In the genomic region with DNA sequence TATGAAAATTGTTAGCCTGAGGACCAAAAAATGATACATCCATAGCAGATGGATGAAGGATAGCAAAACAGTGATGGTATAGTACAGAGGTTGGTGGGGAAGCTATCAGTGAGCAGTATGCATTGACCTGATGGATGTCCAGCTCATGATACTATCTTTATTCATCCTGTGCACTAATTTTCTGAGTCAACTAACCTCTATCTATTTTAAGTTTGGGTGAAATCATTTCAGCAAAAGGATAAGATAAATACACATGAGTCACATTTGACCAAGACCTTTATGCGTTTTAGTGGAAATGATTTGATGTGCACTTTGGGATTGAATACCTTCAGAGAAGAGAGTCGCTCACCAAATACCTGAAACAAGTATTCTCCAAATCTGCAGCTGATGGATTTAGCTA, we compare ENCODE assay signal across 25 cellular contexts.
"Had no signal": no experiment of that assay in that cellular context is flagged by ENCODE, and none has a peak within 500 bp of the region (broad histone marks: within the 10 kb centered on the region; RNA-seq: fewer than 3 reads in every experiment).

No MANE protein-coding gene starts in this region.

- H3K36me3 ChIP-seq: left ventricle myocardium inferior, neural progenitor cell, neutrophil, ovary, right atrium auricular region, right lobe of liver, stomach, thyroid gland, transverse colon, upper lobe of left lung, vagina had no signal

- H3K27me3 ChIP-seq: hepatocyte, neural progenitor cell, neutrophil, ovary, right atrium auricular region, right lobe of liver, stomach, testis, thyroid gland, transverse colon, upper lobe of left lung, vagina had no signal

- H3K9me3 ChIP-seq: left ventricle myocardium inferior, neutrophil, ovary, right atrium auricular region, right lobe of liver, stomach, testis, thyroid gland, transverse colon, upper lobe of left lung, vagina had no signal

- H3K4me2 ChIP-seq: hepatocyte, neural progenitor cell had no signal

- H3K9ac ChIP-seq: neural progenitor cell had no signal

- DNase-seq: islet precursor cell; left ventricle myocardium inferior; naive B cell; natural killer cell; nephron progenitor cell; ovary; right lobe of liver; stimulated activated CD4-positive, alpha-beta T cell treated with anti-CD3 and anti-CD28 coated beads, Interleukin-12 subunit alpha, Interleukin-12 subunit beta, amount 100 ng/mL, for 4 hours; stimulated activated CD4-positive, alpha-beta T cell treated with anti-CD3 and anti-CD28 coated beads, Interleukin-15, amount 100 ng/mL, for 24 hours; stimulated activated CD4-positive, alpha-beta T cell treated with anti-CD3 and anti-CD28 coated beads, Interleukin-2, amount 100 ng/mL, for 24 hours; stimulated activated CD4-positive, alpha-beta T cell treated with anti-CD3 and anti-CD28 coated beads, Interleukin-4, amount 100 ng/mL, for 1 hour; stimulated activated naive B cell treated with anti-CD40 and anti-IgM and Interleukin-4, amounts not matched to agents 10 μg/mL and 1 μg/mL and 100 μg/mL, for 72 hours; stimulated activated naive CD8-positive, alpha-beta T cell treated with anti-CD3 and anti-CD28 coated beads, Interleukin-15, Interleukin-2, amounts not matched to agents 100 U/mL and 50 U/mL, for 24 hours; stomach; testis; thyroid gland; transverse colon; upper lobe of left lung had no signal

- H3K27ac ChIP-seq: hepatocyte, left ventricle myocardium inferior, neural progenitor cell, neutrophil, ovary, right atrium auricular region, right lobe of liver, skin epidermis, stomach, testis, thyroid gland, transverse colon, upper lobe of left lung, vagina had no signal

- H3K4me3 ChIP-seq: hepatocyte, left ventricle myocardium inferior, lung, neural progenitor cell, ovary, right atrium auricular region, right lobe of liver, skin epidermis, stomach, testis, thyroid gland, transverse colon, upper lobe of left lung, vagina had no signal

- ATAC-seq: natural killer cell; right lobe of liver; stimulated activated naive B cell treated with anti-CD40 and anti-IgM and Interleukin-4, amounts not matched to agents 10 μg/mL and 1 μg/mL and 100 μg/mL, for 72 hours; stimulated activated naive CD8-positive, alpha-beta T cell treated with anti-CD3 and anti-CD28 coated beads, Interleukin-15, Interleukin-2, amounts not matched to agents 100 U/mL and 50 U/mL, for 24 hours had no signal

- H2AFZ ChIP-seq: hepatocyte, neural progenitor cell had no signal

- H3K4me1 ChIP-seq: neural progenitor cell, right lobe of liver, testis, vagina had no signal
